Comparison of ENCODE assay signal across 1 cellular context in the genomic region with DNA sequence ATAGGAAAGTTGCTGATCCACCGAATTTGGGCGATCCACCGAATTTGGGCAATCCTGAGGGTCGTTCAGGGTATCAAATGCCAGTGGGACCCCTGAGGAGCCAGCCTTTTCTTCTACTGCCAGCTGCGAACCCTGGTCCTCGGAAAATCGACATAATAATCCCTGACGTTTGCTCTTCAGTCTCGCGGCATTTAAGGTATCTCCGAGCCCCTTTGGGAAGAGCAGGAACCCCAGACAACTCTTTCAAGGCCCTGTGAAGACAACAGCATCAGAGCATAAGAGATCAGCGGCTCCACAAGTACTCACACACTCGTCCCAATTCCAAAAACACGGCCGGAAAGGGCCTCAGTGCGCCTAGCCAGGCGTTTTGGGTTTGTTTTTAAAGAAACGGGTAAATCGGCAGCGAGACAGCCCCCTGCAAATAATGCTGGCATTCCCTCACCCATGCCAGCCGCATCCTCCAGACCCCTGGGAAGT.
TF ChIP-seq lines count a peak whose summit lies in the region.

No MANE protein-coding gene starts in this region.

TF ChIP-seq in GM23338, 12 proteins besides CTCF, POLR2A, EP300 and RAD21:
- TF ChIP-seq ZNF462 (CRISPR knock-in tag; IDR thresholded peaks at IDR 0.05) (no peak), JUNB (IDR thresholded peaks at IDR 0.05; ENCODE audit: unreplicated experiment) (no peak), EZH2phosphoT487 (IDR thresholded peaks at IDR 0.05; ENCODE audit: unreplicated experiment) (no peak), NANOG (IDR thresholded peaks at IDR 0.05; ENCODE audit: borderline replicate concordance) (no peak), EZH2 (IDR thresholded peaks at IDR 0.05; ENCODE audit: low read depth, unreplicated experiment) (peak; percentile 62), ETS1 (IDR thresholded peaks at IDR 0.05) (no peak), ZNF114 (CRISPR knock-in tag; IDR thresholded peaks at IDR 0.05) (no peak)
- TF ChIP-seq, protein P1, sequence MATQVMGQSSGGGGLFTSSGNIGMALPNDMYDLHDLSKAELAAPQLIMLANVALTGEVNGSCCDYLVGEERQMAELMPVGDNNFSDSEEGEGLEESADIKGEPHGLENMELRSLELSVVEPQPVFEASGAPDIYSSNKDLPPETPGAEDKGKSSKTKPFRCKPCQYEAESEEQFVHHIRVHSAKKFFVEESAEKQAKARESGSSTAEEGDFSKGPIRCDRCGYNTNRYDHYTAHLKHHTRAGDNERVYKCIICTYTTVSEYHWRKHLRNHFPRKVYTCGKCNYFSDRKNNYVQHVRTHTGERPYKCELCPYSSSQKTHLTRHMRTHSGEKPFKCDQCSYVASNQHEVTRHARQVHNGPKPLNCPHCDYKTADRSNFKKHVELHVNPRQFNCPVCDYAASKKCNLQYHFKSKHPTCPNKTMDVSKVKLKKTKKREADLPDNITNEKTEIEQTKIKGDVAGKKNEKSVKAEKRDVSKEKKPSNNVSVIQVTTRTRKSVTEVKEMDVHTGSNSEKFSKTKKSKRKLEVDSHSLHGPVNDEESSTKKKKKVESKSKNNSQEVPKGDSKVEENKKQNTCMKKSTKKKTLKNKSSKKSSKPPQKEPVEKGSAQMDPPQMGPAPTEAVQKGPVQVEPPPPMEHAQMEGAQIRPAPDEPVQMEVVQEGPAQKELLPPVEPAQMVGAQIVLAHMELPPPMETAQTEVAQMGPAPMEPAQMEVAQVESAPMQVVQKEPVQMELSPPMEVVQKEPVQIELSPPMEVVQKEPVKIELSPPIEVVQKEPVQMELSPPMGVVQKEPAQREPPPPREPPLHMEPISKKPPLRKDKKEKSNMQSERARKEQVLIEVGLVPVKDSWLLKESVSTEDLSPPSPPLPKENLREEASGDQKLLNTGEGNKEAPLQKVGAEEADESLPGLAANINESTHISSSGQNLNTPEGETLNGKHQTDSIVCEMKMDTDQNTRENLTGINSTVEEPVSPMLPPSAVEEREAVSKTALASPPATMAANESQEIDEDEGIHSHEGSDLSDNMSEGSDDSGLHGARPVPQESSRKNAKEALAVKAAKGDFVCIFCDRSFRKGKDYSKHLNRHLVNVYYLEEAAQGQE (IDR thresholded peaks at IDR 0.05; ENCODE audit: unreplicated experiment), result no peak
